ENCODE assay signal across 12 cellular contexts in genomic region chr2:20625491-20625919, GRCh38. TPM values are rescaled to one million over a fixed set of nuclear protein-coding genes. Genes with fewer than 3 reads are reported as not detected.
A peak's percentile ranks its signal among the peaks of the same experiment; 100 is the strongest.
DNase-seq lines count a peak whose midpoint lies in the region; ATAC-seq and TF ChIP-seq lines count a peak whose summit lies in the region.
"Had no signal": no experiment of that assay in that cellular context is flagged by ENCODE, and none has a peak within 500 bp of the region (broad histone marks: within the 10 kb centered on the region; RNA-seq: fewer than 3 reads in every experiment).

No MANE protein-coding gene starts in this region.

- H3K4me3 ChIP-seq in body of pancreas (no peak overlapping the region), gastrocnemius medialis (no peak overlapping the region)
- H3K4me3 ChIP-seq: breast epithelium, GM23248 had no signal

- H3K9me3 ChIP-seq in body of pancreas = no peaks in the 10 kb centered on the region
- no peaks in the 10 kb centered on the region for H3K9me3 ChIP-seq in gastrocnemius medialis
- H3K9me3 ChIP-seq: breast epithelium had no signal

- no peak for TF ChIP-seq CTCF in body of pancreas (IDR thresholded peaks at IDR 0.05)
- TF ChIP-seq CTCF in gastrocnemius medialis (IDR thresholded peaks at IDR 0.05 in 4 of 5, conservative IDR thresholded peaks at IDR 0.05 in 1 of 5) = no peak

- H3K4me1 ChIP-seq in body of pancreas (no peaks in the 10 kb centered on the region), gastrocnemius medialis (peaks cover 39 to 55% of the 10 kb centered on the region in 2 donors)

- TF ChIP-seq POLR2A in body of pancreas (IDR thresholded peaks at IDR 0.05) (no peak), gastrocnemius medialis (IDR thresholded peaks at IDR 0.05) (peak in 1 of 2 donors; percentile 11)

- DNase-seq in DMS79 treated with DMSO at 0.1 percent for 48 hours (lab: John Stamatoyannopoulos, UW) (peak; percentile 26), body of pancreas (peak in 2 of 4 donors; percentile 3 to 11), left kidney (ENCODE audit: low read depth, low spot score) (peak; percentile 79), gastrocnemius medialis (peak in 1 of 2 donors; percentile 11), hippocampal formation (lab: John Stamatoyannopoulos, UW) (no peak), RKO (ENCODE audit: low spot score) (no peak)
- no peak for DNase-seq in activated CD4-positive, alpha-beta T cell treated with anti-CD3 and anti-CD28 coated beads, Interleukin-2, amount 50 U/mL, for 1 hour
- DNase-seq: CD4-positive, alpha-beta memory T cell; GM23248; NK-92 treated with Interleukin-12 subunit alpha and Interleukin-12 subunit beta, amount 100 ng/mL, for 24 hours had no signal

- H3K36me3 ChIP-seq in body of pancreas (replicated peaks in 1 of 2; ENCODE audit: insufficient read depth in 1 of 2, low read depth in 2 of 2) (peaks cover 0 to 7% of the 10 kb centered on the region in 2 donors), gastrocnemius medialis (peaks cover 0 to 21% of the 10 kb centered on the region in 2 donors)

- in situ Hi-C loops in gastrocnemius medialis (cut with MboI; ENCODE audit: low sequenced_read_pairs in 4 of 4) = loop anchor here in 1 of 4 donors (25.0 kb wide), 1 partner anchor 563 kb away; the partner anchor contains the start of gene LAPTM4A

- intact Hi-C loops in body of pancreas (cut with DNase I) = no loop called here
- intact Hi-C loops in gastrocnemius medialis (cut with DNase I; ENCODE audit: low total_unique reads) = no loop called here

- H3K27ac ChIP-seq in body of pancreas (peak overlapping the region in 1 of 4 donors; percentile 18), gastrocnemius medialis (peak overlapping the region; percentile 68 to 93 (median 82))
- H3K27ac ChIP-seq: GM23248 had no signal

- 78 to 86% methylated on average over 9 of the region's 9 CpGs for WGBS in body of pancreas, 2 donors

- H3K27me3 ChIP-seq in body of pancreas (no peaks in the 10 kb centered on the region), gastrocnemius medialis (no peaks in the 10 kb centered on the region)
- H3K27me3 ChIP-seq: breast epithelium had no signal

- ATAC-seq in body of pancreas (peak; percentile 19), gastrocnemius medialis (peak in 1 of 2 donors; percentile 6), HG03457 (IDR thresholded peaks at IDR 0.05; ENCODE audit: unreplicated experiment) (no peak)

RNA-seq across cellular contexts. Expression of gene HS1BP3, which starts 25.4 kb away (rescaled TPM):
- 10 to 100 TPM; 21.1 to 23.1 TPM for total RNA-seq in body of pancreas
- total RNA-seq in gastrocnemius medialis = 10 to 100 TPM; 16.6 to 26.9 (median 19.4) TPM

RNA-seq across cellular contexts. Expression of gene GDF7, which starts 41.4 kb away (rescaled TPM):
- 1 to 10 TPM; 2.0 to 7.3 TPM for total RNA-seq in body of pancreas
- under 1 TPM in 3 of 4 donors, not detected in 1; 0.02 to 0.10 (median 0.07) TPM for total RNA-seq in gastrocnemius medialis
- total RNA-seq: GM23248 had no signal

Comparison
In these comparisons a context has a peak if more than half of its experiments do, and no peak if none do; other contexts are left out.
1. DNase-seq: peak in DMS79 treated with DMSO at 0.1 percent for 48 hours (single experiment) and left kidney (single experiment); none in activated CD4-positive, alpha-beta T cell treated with anti-CD3 and anti-CD28 coated beads, Interleukin-2, amount 50 U/mL, for 1 hour (single experiment), hippocampal formation (0 of 2) and RKO (single experiment).